1 cellular context compared by ENCODE assay signal in genomic region chr2:43623052-43623451, GRCh38.
TF ChIP-seq lines count a peak whose summit lies in the region.

No MANE protein-coding gene starts in this region.

TF ChIP-seq in GM23338, 12 proteins besides CTCF, POLR2A, EP300 and RAD21 (continued from another document):
- TF ChIP-seq ZNF462 (CRISPR knock-in tag; IDR thresholded peaks at IDR 0.05), result no peak
- no peak for TF ChIP-seq ZNF331 (CRISPR knock-in tag; IDR thresholded peaks at IDR 0.05; ENCODE audit: low read depth)
- no peak for TF ChIP-seq ETS1 (IDR thresholded peaks at IDR 0.05)
- no peak for TF ChIP-seq JUNB (IDR thresholded peaks at IDR 0.05; ENCODE audit: unreplicated experiment)
